26 cellular contexts compared by ENCODE assay signal in genomic region chr4:137116144-137116543, GRCh38.
"Had no signal": no experiment of that assay in that cellular context is flagged by ENCODE, and none has a peak within 500 bp of the region (broad histone marks: within the 10 kb centered on the region; RNA-seq: fewer than 3 reads in every experiment).

No MANE protein-coding gene starts in this region.

- H3K9me3 ChIP-seq: colonic mucosa, esophagus muscularis mucosa, gastroesophageal sphincter, lower lobe of right lung, sigmoid colon, stomach, suprapubic skin, tibial nerve had no signal

- DNase-seq: activated CD4-positive, alpha-beta memory T cell treated with anti-CD3 and anti-CD28 coated beads for 36 hours; activated CD4-positive, alpha-beta T cell treated with anti-CD3 and anti-CD28 coated beads for 48 hours; activated CD4-positive, CD25-positive, alpha-beta regulatory T cell; activated effector memory CD4-positive, alpha-beta T cell treated with anti-CD3 and anti-CD28 coated beads, Interleukin-2, amount 50 U/mL, for 16 hours; activated naive CD4-positive, alpha-beta T cell treated with anti-CD3 and anti-CD28 coated beads, Interleukin-2, amount 10 ng/mL, durations not matched to agents 7 days and 5 days; activated naive CD8-positive, alpha-beta T cell treated with anti-CD3 and anti-CD28 coated beads, Interleukin-2, amount 50 U/mL, for 24 hours; anterior cingulate cortex; colonic mucosa; dorsolateral prefrontal cortex; effector memory CD8-positive, alpha-beta T cell; head of caudate nucleus; kidney; lower lobe of right lung; naive thymus-derived CD4-positive, alpha-beta T cell; retina; sigmoid colon; stimulated activated CD4-positive, alpha-beta T cell treated with anti-CD3 and anti-CD28 coated beads, Interleukin-15, amount 100 ng/mL, for 24 hours; stomach; T1000 had no signal

- H3K36me3 ChIP-seq: colonic mucosa, esophagus muscularis mucosa, gastroesophageal sphincter, lower lobe of right lung, sigmoid colon, stomach, suprapubic skin, tibial nerve had no signal

- H3K4me1 ChIP-seq: colonic mucosa, esophagus muscularis mucosa, gastroesophageal sphincter, lower lobe of right lung, sigmoid colon, stomach, suprapubic skin, tibial nerve had no signal

- H3K4me3 ChIP-seq: colonic mucosa, dorsolateral prefrontal cortex, esophagus muscularis mucosa, gastroesophageal sphincter, lower lobe of right lung, sigmoid colon, smooth muscle cell, stomach, suprapubic skin, tibial nerve had no signal

- H3K27me3 ChIP-seq: colonic mucosa, dorsolateral prefrontal cortex, esophagus muscularis mucosa, gastroesophageal sphincter, sigmoid colon, stomach, suprapubic skin, tibial nerve had no signal

- H3K4me2 ChIP-seq: smooth muscle cell had no signal

- H3K27ac ChIP-seq: colonic mucosa, dorsolateral prefrontal cortex, esophagus muscularis mucosa, gastroesophageal sphincter, lower lobe of right lung, sigmoid colon, stomach, suprapubic skin, tibial nerve had no signal

- ATAC-seq: activated naive CD8-positive, alpha-beta T cell treated with anti-CD3 and anti-CD28 coated beads, Interleukin-2, amount 50 U/mL, for 24 hours; effector memory CD8-positive, alpha-beta T cell; gastroesophageal sphincter; left lobe of liver; lower lobe of right lung; naive thymus-derived CD4-positive, alpha-beta T cell; stimulated activated memory B cell treated with anti-CD40 and anti-IgM and Interleukin-4, amounts not matched to agents 10 μg/mL and 1 μg/mL and 100 μg/mL, for 72 hours had no signal
